ENCODE assay signal across 21 cellular contexts in the genomic region with DNA sequence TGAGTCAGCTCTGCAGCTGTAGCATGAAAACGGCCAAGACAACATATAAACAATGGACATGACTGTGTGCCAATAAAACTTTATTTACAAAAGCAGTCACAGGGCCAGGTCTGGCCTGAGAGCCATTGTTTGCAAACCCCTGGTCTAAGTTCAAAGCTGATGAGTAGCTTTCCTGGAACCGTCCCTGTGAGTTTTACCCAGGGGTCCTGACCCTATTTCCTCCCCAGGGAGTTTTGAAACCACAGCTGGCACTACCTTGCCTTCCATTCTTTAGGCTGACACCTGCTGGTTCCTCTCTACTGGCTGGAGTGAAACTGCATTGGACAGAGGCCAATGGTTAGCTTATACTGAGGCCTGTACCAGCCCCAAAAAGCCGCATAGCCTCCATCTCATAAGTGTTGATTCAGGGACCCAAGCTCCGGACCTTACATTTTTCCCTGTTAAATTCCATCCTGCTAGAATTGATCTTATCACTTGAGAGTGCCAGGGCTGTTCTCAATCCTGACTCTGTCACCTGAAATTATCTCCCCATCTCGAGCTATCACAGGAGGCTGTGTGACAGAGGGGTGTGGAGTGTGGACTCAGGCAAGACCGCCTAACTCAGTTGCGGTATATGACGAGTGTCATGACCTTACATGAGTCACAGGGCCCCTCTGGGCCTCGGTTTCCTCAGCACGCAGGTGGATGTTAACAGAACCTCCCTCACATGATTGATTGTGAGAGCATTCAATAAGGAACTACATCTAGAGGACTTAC.
A peak's percentile ranks its signal among the peaks of the same experiment; 100 is the strongest.
DNase-seq lines count a peak whose midpoint lies in the region; ATAC-seq and TF ChIP-seq lines count a peak whose summit lies in the region.
"Had no signal": no experiment of that assay in that cellular context is flagged by ENCODE, and none has a peak within 500 bp of the region (broad histone marks: within the 10 kb centered on the region; RNA-seq: fewer than 3 reads in every experiment).

No MANE protein-coding gene starts in this region.

- CTCF ChIA-PET in PC-3 (lab: Charles Lee), result no interaction called here

- peak overlapping the region in 9 of 11 experiments; percentile 21 to 63 (median 53); a peak in 17 of 22 replicates for H3K4me2 ChIP-seq in BLaER1 treated with 17β-estradiol and CSF1 and Interleukin-3, amounts not matched to agents 10 nM and 100 nM
- H3K4me2 ChIP-seq in PC-3 (ENCODE audit: low read length), result no peak overlapping the region
- H3K4me2 ChIP-seq: hepatocyte, KMS-11 had no signal

- H3K4me1 ChIP-seq in BLaER1 treated with 17β-estradiol and CSF1 and Interleukin-3, amounts not matched to agents 10 nM and 100 nM, result peaks cover 3 to 75% (median 63%) of the 10 kb centered on the region in 10 experiments; a peak in 18 of 20 replicates
- H3K4me1 ChIP-seq in PC-3 (ENCODE audit: insufficient read depth, low read length) (no peaks in the 10 kb centered on the region), thyroid gland (no peaks in the 10 kb centered on the region)
- H3K4me1 ChIP-seq: tibial artery had no signal

- intact Hi-C loops in PC-3 (cut with micrococcal nuclease) (no loop called here), thyroid gland (cut with DNase I) (no loop called here)

- H3K36me3 ChIP-seq in BLaER1 treated with 17β-estradiol and CSF1 and Interleukin-3, amounts not matched to agents 10 nM and 100 nM, result peaks cover 0 to 4% (median 0%) of the 10 kb centered on the region in 11 experiments; a peak in 2 of 22 replicates
- H3K36me3 ChIP-seq in PC-3 (ENCODE audit: low read depth, low read length), result no peaks in the 10 kb centered on the region
- H3K36me3 ChIP-seq in thyroid gland, result no peaks in the 10 kb centered on the region
- H3K36me3 ChIP-seq: ovary, tibial artery had no signal

- no TSS peak for BruUV-seq in PC-3 (replicated peaks; lab: Mats Ljungman, UMichigan)

- H3K4me3 ChIP-seq in BLaER1 treated with 17β-estradiol and CSF1 and Interleukin-3, amounts not matched to agents 10 nM and 100 nM, result no peak overlapping the region
- H3K4me3 ChIP-seq in PC-3 (ENCODE audit: low read length), result no peak overlapping the region
- H3K4me3 ChIP-seq in epithelial cell of esophagus (ENCODE audit: low read length), result no peak overlapping the region
- no peak overlapping the region for H3K4me3 ChIP-seq in thyroid gland (replicated peaks in 1 of 3)
- H3K4me3 ChIP-seq: hepatocyte, ovary, tibial artery had no signal

- no peak overlapping the region for H2AFZ ChIP-seq in PC-3 (ENCODE audit: low read length)
- H2AFZ ChIP-seq: hepatocyte had no signal

- peak; percentile 55 for DNase-seq in HT1080 (ENCODE audit: low read depth)
- DNase-seq in PC-3, result peak; percentile 53
- peak; percentile 30 for DNase-seq in epithelial cell of esophagus (ENCODE audit: low read depth)
- no peak for DNase-seq in globus pallidus (ENCODE audit: low spot score)
- no peak for DNase-seq in thyroid gland
- DNase-seq: CD4-positive, alpha-beta memory T cell; cortex of kidney; DMS79 treated with DMSO at 0.1 percent for 48 hours; NCI-H1105 treated with DMSO at 0.1 percent for 48 hours; NCI-H2171 treated with DMSO at 0.1 percent for 48 hours; NK-92 treated with Interleukin-12 subunit alpha and Interleukin-12 subunit beta, amount 100 ng/mL, for 24 hours; ovary; stimulated activated naive B cell treated with anti-CD40 and anti-IgM and Interleukin-4, amounts not matched to agents 10 μg/mL and 1 μg/mL and 100 μg/mL, for 72 hours; T-helper 17 cell; tibial artery had no signal

- no peaks in the 10 kb centered on the region; a peak in 1 of 22 replicates for H4K20me1 ChIP-seq in BLaER1 treated with 17β-estradiol and CSF1 and Interleukin-3, amounts not matched to agents 10 nM and 100 nM
- H4K20me1 ChIP-seq in PC-3 (ENCODE audit: low read length), result no peaks in the 10 kb centered on the region

- H3F3A ChIP-seq in PC-3 (ENCODE audit: low read length, unreplicated experiment), result no peaks in the 10 kb centered on the region

- 71 to 73% methylated on average over 10 of the region's 10 CpGs for WGBS in thyroid gland, 2 donors

- ATAC-seq in PC-3 (no peak), HG02571 (IDR thresholded peaks at IDR 0.05; ENCODE audit: unreplicated experiment) (no peak), HG03521 (IDR thresholded peaks at IDR 0.05; ENCODE audit: unreplicated experiment) (no peak)
- ATAC-seq: stimulated activated naive B cell treated with anti-CD40 and anti-IgM and Interleukin-4, amounts not matched to agents 10 μg/mL and 1 μg/mL and 100 μg/mL, for 72 hours; T-helper 17 cell; WTC11 had no signal

- H3K27ac ChIP-seq in BLaER1 treated with 17β-estradiol and CSF1 and Interleukin-3, amounts not matched to agents 10 nM and 100 nM, result peak overlapping the region in 5 of 11 experiments; percentile 10 to 50 (median 42); a peak in 4 of 22 replicates
- H3K27ac ChIP-seq in PC-3 (ENCODE audit: low read length) (no peak overlapping the region), thyroid gland (no peak overlapping the region)
- H3K27ac ChIP-seq: KMS-11, ovary, tibial artery had no signal

- POLR2A ChIA-PET in PC-3 (lab: Charles Lee; ENCODE audit: unreplicated experiment), result no interaction called here

- H3K79me2 ChIP-seq in PC-3 (ENCODE audit: low read length), result no peaks in the 10 kb centered on the region
- H3K79me2 ChIP-seq: hepatocyte had no signal

- TF ChIP-seq POLR2A in thyroid gland (IDR thresholded peaks at IDR 0.05), result no peak

- peaks cover 0 to 9% (median 0%) of the 10 kb centered on the region in 11 experiments; a peak in 6 of 22 replicates for H3K27me3 ChIP-seq in BLaER1 treated with 17β-estradiol and CSF1 and Interleukin-3, amounts not matched to agents 10 nM and 100 nM
- peaks cover 67% of the 10 kb centered on the region for H3K27me3 ChIP-seq in PC-3 (ENCODE audit: low read length)
- H3K27me3 ChIP-seq in thyroid gland, result no peaks in the 10 kb centered on the region
- H3K27me3 ChIP-seq: hepatocyte, ovary had no signal

- TF ChIP-seq CTCF in PC-3 (conservative IDR thresholded peaks at IDR 0.05; ENCODE audit: low read depth, low read length), result no peak
- no peak for TF ChIP-seq CTCF in epithelial cell of esophagus (IDR thresholded peaks at IDR 0.05; ENCODE audit: insufficient read depth, low read depth, low read length, missing control alignments)
- TF ChIP-seq CTCF in thyroid gland (IDR thresholded peaks at IDR 0.05), result no peak

- H3K9ac ChIP-seq in BLaER1 treated with 17β-estradiol and CSF1 and Interleukin-3, amounts not matched to agents 10 nM and 100 nM, result no peak overlapping the region
- H3K9ac ChIP-seq in PC-3 (ENCODE audit: low read length), result no peak overlapping the region
- H3K9ac ChIP-seq: KMS-11 had no signal

- no peaks in the 10 kb centered on the region for H3K9me2 ChIP-seq in PC-3 (replicated peaks; ENCODE audit: low read length)

- H3K9me3 ChIP-seq in BLaER1 treated with 17β-estradiol and CSF1 and Interleukin-3, amounts not matched to agents 10 nM and 100 nM (replicated peaks in 1 of 11), result peaks cover 33 to 47% (median 39%) of the 10 kb centered on the region in 11 experiments
- H3K9me3 ChIP-seq in PC-3 (ENCODE audit: low read length) (no peaks in the 10 kb centered on the region), thyroid gland (no peaks in the 10 kb centered on the region)
- H3K9me3 ChIP-seq: ovary, tibial artery had no signal

Comparison
In these comparisons a context has a peak if more than half of its experiments do, and no peak if none do; other contexts are left out.
1. DNase-seq: peak in HT1080 (single experiment), PC-3 (single experiment) and epithelial cell of esophagus (single experiment); none in globus pallidus (single experiment) and thyroid gland (0 of 2).